ENCODE assay signal across 1 cellular context in genomic region chr6:110063864-110064263, GRCh38.
TF ChIP-seq lines count a peak whose summit lies in the region.

No MANE protein-coding gene starts in this region.

TF ChIP-seq in GM12878, 131 proteins besides CTCF, POLR2A, EP300 and RAD21 (continued from another document):
- TF ChIP-seq SREBF1 (IDR thresholded peaks at IDR 0.05; ENCODE audit: low read length) (no peak), NR2C2 (IDR thresholded peaks at IDR 0.05; ENCODE audit: borderline replicate concordance, control insufficient read depth, insufficient read length, low read depth) (no peak), CBFB (IDR thresholded peaks at IDR 0.05; ENCODE audit: low read depth) (peak; percentile 81), BRCA1 (IDR thresholded peaks at IDR 0.05; ENCODE audit: low read depth, low read length) (no peak), TCF12 (IDR thresholded peaks at IDR 0.05; ENCODE audit: low read depth, low read length) (peak; percentile 55; the same call in 1 of the 2 replicates), ATF3 (IDR thresholded peaks at IDR 0.05; ENCODE audit: borderline replicate concordance, extremely low read depth, low read depth, low read length) (no peak), EED (IDR thresholded peaks at IDR 0.05; ENCODE audit: low read depth) (peak; percentile 33; the same call in 1 of the 2 replicates), ZNF592 (IDR thresholded peaks at IDR 0.05) (no peak), SP1 (IDR thresholded peaks at IDR 0.05; ENCODE audit: low read depth, low read length) (no peak), ZNF687 (IDR thresholded peaks at IDR 0.05) (no peak), CEBPB (IDR thresholded peaks at IDR 0.05; ENCODE audit: borderline replicate concordance in 1 of 2, low read depth in 2 of 2, low read length in 2 of 2) (no peak), BACH1 (IDR thresholded peaks at IDR 0.05; ENCODE audit: borderline replicate concordance) (no peak), SREBF2 (IDR thresholded peaks at IDR 0.05; ENCODE audit: low read length) (no peak), RBBP5 (conservative IDR thresholded peaks at IDR 0.05) (no peak), SIX5 (IDR thresholded peaks at IDR 0.05; ENCODE audit: low read depth, low read length, severe bottlenecking) (no peak), CREB1 (IDR thresholded peaks at IDR 0.05; ENCODE audit: low read depth) (no peak), CHD4 (IDR thresholded peaks at IDR 0.05) (no peak), NFYA (IDR thresholded peaks at IDR 0.05; ENCODE audit: borderline replicate concordance, low read depth, low read length) (no peak), IKZF1 (conservative IDR thresholded peaks at IDR 0.05) (no peak), RCOR1 (conservative IDR thresholded peaks at IDR 0.05; ENCODE audit: low read depth, low read length) (no peak), EZH2 (IDR thresholded peaks at IDR 0.05; ENCODE audit: borderline replicate concordance, control insufficient read depth, low read depth, low read length) (no peak), NFIC (IDR thresholded peaks at IDR 0.05; ENCODE audit: low read depth, low read length) (peak; percentile 71), BMI1 (IDR thresholded peaks at IDR 0.05; ENCODE audit: borderline replicate concordance) (no peak), SIN3A (IDR thresholded peaks at IDR 0.05; ENCODE audit: low read depth, low read length) (no peak), MEF2B (IDR thresholded peaks at IDR 0.05; ENCODE audit: partially characterized antibody, poor library complexity, severe bottlenecking) (peak; percentile 70), RUNX3 (IDR thresholded peaks at IDR 0.05; ENCODE audit: low read length) (peak; percentile 97), GABPA (IDR thresholded peaks at IDR 0.05; ENCODE audit: low read depth) (no peak), MTA3 (IDR thresholded peaks at IDR 0.05; ENCODE audit: borderline replicate concordance, low read length) (no peak)
- TF ChIP-seq, protein P1, sequence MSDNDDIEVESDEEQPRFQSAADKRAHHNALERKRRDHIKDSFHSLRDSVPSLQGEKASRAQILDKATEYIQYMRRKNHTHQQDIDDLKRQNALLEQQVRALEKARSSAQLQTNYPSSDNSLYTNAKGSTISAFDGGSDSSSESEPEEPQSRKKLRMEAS (IDR thresholded peaks at IDR 0.05; ENCODE audit: low read depth, low read length), result no peak
